ENCODE assay signal across 15 cellular contexts in the genomic region with DNA sequence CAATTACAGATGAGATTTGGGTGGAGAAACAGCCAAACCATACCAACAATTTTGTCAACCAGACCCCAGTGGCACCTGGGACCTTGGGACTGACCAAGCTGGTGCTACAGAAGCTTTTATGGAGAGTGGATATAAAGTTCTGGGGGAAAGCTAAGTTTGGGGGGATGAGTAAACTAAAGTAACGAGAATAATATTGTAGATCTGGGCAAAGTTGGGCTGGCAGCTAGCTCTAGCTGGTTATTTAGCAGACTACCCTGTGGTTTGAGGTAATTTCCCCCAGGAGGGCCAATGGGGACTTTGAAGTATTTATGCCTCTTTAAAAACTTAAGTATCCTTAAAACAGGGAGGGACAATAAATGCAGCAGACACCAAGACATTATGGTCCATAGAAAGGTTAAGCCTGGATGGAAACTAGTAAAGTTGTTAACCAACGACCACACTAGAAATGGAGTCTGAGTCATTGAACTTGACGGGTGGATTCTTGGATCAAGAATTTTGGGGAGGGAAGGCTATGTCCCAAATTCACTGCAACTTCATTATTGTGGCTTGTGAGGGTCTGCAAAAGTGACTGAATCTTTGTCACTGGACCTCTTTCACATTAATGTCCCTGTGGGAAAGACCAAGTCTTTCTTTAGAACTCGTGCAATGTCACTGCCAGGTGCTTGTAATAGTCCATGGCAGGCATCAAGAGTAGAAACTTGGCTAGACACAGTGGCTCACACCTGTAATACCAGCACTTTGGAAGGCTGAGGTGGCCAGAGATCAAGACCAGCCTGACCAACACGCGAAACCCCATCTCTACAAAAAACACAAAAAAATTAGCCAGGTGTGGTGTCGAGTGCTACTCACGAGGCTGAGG. TPM values are rescaled to one million over a fixed set of nuclear protein-coding genes. Genes with fewer than 3 reads are reported as not detected.
DNase-seq lines count a peak whose midpoint lies in the region; ATAC-seq, FAIRE-seq and TF ChIP-seq lines count a peak whose summit lies in the region.
"Had no signal": no experiment of that assay in that cellular context is flagged by ENCODE, and none has a peak within 500 bp of the region (broad histone marks: within the 10 kb centered on the region; RNA-seq: fewer than 3 reads in every experiment).

No MANE protein-coding gene starts in this region.

- H3K27me3 ChIP-seq in HepG2 (ENCODE audit: control insufficient read depth in 1 of 2, insufficient read depth in 2 of 2, low read length in 2 of 2), result no peaks in the 10 kb centered on the region
- H3K27me3 ChIP-seq: BE2C, testis had no signal

- peaks cover 66% of the 10 kb centered on the region for H3K36me3 Mint-ChIP-seq in stimulated activated naive CD8-positive, alpha-beta T cell treated with anti-CD3 and anti-CD28 coated beads, Interleukin-15, Interleukin-2, amounts not matched to agents 100 ng/mL and 50 ng/mL, for 24 hours (ENCODE audit: low read depth)

- no peak overlapping the region for H3K4me2 ChIP-seq in HepG2 (ENCODE audit: low read depth, low read length)

- peaks cover 31% of the 10 kb centered on the region for H3K4me1 Mint-ChIP-seq in stimulated activated naive CD8-positive, alpha-beta T cell treated with anti-CD3 and anti-CD28 coated beads, Interleukin-15, Interleukin-2, amounts not matched to agents 100 ng/mL and 50 ng/mL, for 24 hours (ENCODE audit: low read depth)
- H3K4me1 Mint-ChIP-seq in stimulated activated naive CD8-positive, alpha-beta T cell treated with anti-CD3 and anti-CD28 coated beads, Interleukin-15, amount 100 ng/mL, for 72 hours, result peaks cover 39% of the 10 kb centered on the region

- no TSS peak for BruUV-seq in HepG2 (replicated peaks; lab: Mats Ljungman, UMichigan)

- H3K27me3 Mint-ChIP-seq in stimulated activated naive CD8-positive, alpha-beta T cell treated with anti-CD3 and anti-CD28 coated beads, Interleukin-15, Interleukin-2, amounts not matched to agents 100 ng/mL and 50 ng/mL, for 24 hours, result no peaks in the 10 kb centered on the region
- H3K27me3 Mint-ChIP-seq in stimulated activated naive CD8-positive, alpha-beta T cell treated with anti-CD3 and anti-CD28 coated beads, Interleukin-15, amount 100 ng/mL, for 72 hours, result no peaks in the 10 kb centered on the region

- H3K9me3 ChIP-seq in SK-N-MC (ENCODE audit: low read depth, low read length), result no peaks in the 10 kb centered on the region
- no peaks in the 10 kb centered on the region for H3K9me3 ChIP-seq in HepG2 (ENCODE audit: low read length)
- H3K9me3 ChIP-seq: BE2C, prostate gland, testis had no signal

- CTCF ChIA-PET in HepG2 (lab: Yijun Ruan, JAX; ENCODE audit: low intra/inter-chr PET ratio, low total read pairs), result no interaction called here

- FAIRE-seq in HepG2 (lab: Jason Lieb, UNC), result no peak

- TF ChIP-seq CTCF in HepG2 (CRISPR knock-in tag; IDR thresholded peaks at IDR 0.05), result no peak

- peak overlapping the region; percentile 50; the same call in 1 of the 2 replicates for H3K27ac ChIP-seq in SK-N-MC
- no peak overlapping the region for H3K27ac ChIP-seq in HepG2 (ENCODE audit: extremely low read length, insufficient read depth, low read length)
- H3K27ac ChIP-seq: prostate gland, testis had no signal

- no peak for ATAC-seq in stimulated activated naive CD8-positive, alpha-beta T cell treated with anti-CD3 and anti-CD28 coated beads, Interleukin-15, amount 100 ng/mL, for 72 hours
- peak; percentile 3 for ATAC-seq in HepG2
- no peak for ATAC-seq in GM18520 (IDR thresholded peaks at IDR 0.05; ENCODE audit: unreplicated experiment)

- in situ Hi-C loops in HepG2 (cut with HindIII; ENCODE audit: extremely low pct_ligation_motif_present, low pct_unique_long_range_greater_than_20kb), result no loop called here

- H3K4me3 Mint-ChIP-seq in stimulated activated naive CD8-positive, alpha-beta T cell treated with anti-CD3 and anti-CD28 coated beads, Interleukin-15, Interleukin-2, amounts not matched to agents 100 ng/mL and 50 ng/mL, for 24 hours, result peak overlapping the region; percentile 4
- H3K4me3 Mint-ChIP-seq in stimulated activated naive CD8-positive, alpha-beta T cell treated with anti-CD3 and anti-CD28 coated beads, Interleukin-15, amount 100 ng/mL, for 72 hours, result no peak overlapping the region

- H3K36me3 ChIP-seq in SK-N-MC (ENCODE audit: insufficient read depth, low read length) (peaks cover 58% of the 10 kb centered on the region), HepG2 (replicated peaks in 1 of 2; ENCODE audit: control insufficient read depth in 1 of 2, insufficient read depth in 2 of 2, low read length in 2 of 2) (peaks cover 4 to 25% of the 10 kb centered on the region in 2 experiments; a peak in 4 of 5 replicates)

- H4K20me1 ChIP-seq in HepG2 (ENCODE audit: insufficient read depth, low read length), result peaks cover 20% of the 10 kb centered on the region

- POLR2A ChIA-PET in HepG2 (lab: Yijun Ruan, JAX), result interaction anchor here (0.5 to 2.0 kb wide), 2 partner anchors 12 to 352 kb away, joined by 4 to 11 read pairs; no protein-coding TSS in a partner anchor

- no peaks in the 10 kb centered on the region for H3K79me2 ChIP-seq in HepG2 (ENCODE audit: insufficient read depth, low read length)

- no peak for DNase-seq in stimulated activated naive CD8-positive, alpha-beta T cell treated with anti-CD3 and anti-CD28 coated beads, Interleukin-15, amount 100 ng/mL, for 72 hours
- DNase-seq in SK-N-MC (ENCODE audit: low read depth, low spot score) (no peak), HepG2 (ENCODE audit: low spot score) (no peak), HUDEP-2 (lab: John Stamatoyannopoulos, UW; ENCODE audit: unreplicated experiment in 76 of 76) (no peak), midbrain (lab: John Stamatoyannopoulos, UW) (no peak)
- DNase-seq in stimulated activated CD8-positive, alpha-beta memory T cell treated with anti-CD3 and anti-CD28 coated beads, Interleukin-4, amount 100 ng/mL, for 48 hours, result no peak
- DNase-seq: BE2C, testis had no signal

- WGBS in HepG2 (ENCODE audit: low lambda C conversion rate), result 98% methylated on average over 8 of the region's 8 CpGs

- H3K4me3 ChIP-seq in SK-N-MC (no peak overlapping the region), HepG2 (replicated peaks in 1 of 3; ENCODE audit: insufficient read depth in 1 of 3, low read depth in 2 of 3, low read length in 3 of 3) (no peak overlapping the region)
- H3K4me3 ChIP-seq: prostate gland, testis had no signal

- TF ChIP-seq POLR2A in HepG2 (IDR thresholded peaks at IDR 0.05; ENCODE audit: insufficient read depth in 1 of 2, low read depth in 2 of 2, low read length in 2 of 2), result peak in 1 of 2 experiments; percentile 2; a peak in 1 of 4 replicates

- no peak for TF ChIP-seq EP300 in HepG2 (IDR thresholded peaks at IDR 0.05; ENCODE audit: low read depth in 2 of 2, low read length in 2 of 2)
- no peak for TF ChIP-seq EP300 in HepG2 (CRISPR knock-in tag; IDR thresholded peaks at IDR 0.05; ENCODE audit: borderline replicate concordance)

- TF ChIP-seq RAD21 in HepG2 (CRISPR knock-in tag; IDR thresholded peaks at IDR 0.05), result no peak

- no peak overlapping the region for H3K9ac ChIP-seq in SK-N-MC (ENCODE audit: insufficient read length)
- H3K9ac ChIP-seq in HepG2 (ENCODE audit: insufficient read depth, low read depth, low read length), result no peak overlapping the region

- intact Hi-C loops in HepG2 (cut with micrococcal nuclease; ENCODE audit: unreplicated experiment), result no loop called here

- H3K4me1 ChIP-seq in HepG2 (ENCODE audit: insufficient read depth, low read length), result peaks cover 72% of the 10 kb centered on the region
- H3K4me1 ChIP-seq: BE2C, prostate gland, testis had no signal

- no peaks in the 10 kb centered on the region for H3K9me3 Mint-ChIP-seq in stimulated activated naive CD8-positive, alpha-beta T cell treated with anti-CD3 and anti-CD28 coated beads, Interleukin-15, Interleukin-2, amounts not matched to agents 100 ng/mL and 50 ng/mL, for 24 hours
- H3K9me3 Mint-ChIP-seq in stimulated activated naive CD8-positive, alpha-beta T cell treated with anti-CD3 and anti-CD28 coated beads, Interleukin-15, amount 100 ng/mL, for 72 hours, result no peaks in the 10 kb centered on the region

- peak overlapping the region; percentile 43 for H3K27ac Mint-ChIP-seq in stimulated activated naive CD8-positive, alpha-beta T cell treated with anti-CD3 and anti-CD28 coated beads, Interleukin-15, Interleukin-2, amounts not matched to agents 100 ng/mL and 50 ng/mL, for 24 hours
- peak overlapping the region in 1 of 2 donors; percentile 38 for H3K27ac Mint-ChIP-seq in stimulated activated naive CD8-positive, alpha-beta T cell treated with anti-CD3 and anti-CD28 coated beads, Interleukin-15, amount 100 ng/mL, for 72 hours

- H2AFZ ChIP-seq in HepG2 (ENCODE audit: low read length), result no peak overlapping the region

TF ChIP-seq in HepG2, 621 proteins besides CTCF, POLR2A, EP300 and RAD21 (continues in another document):
- TF ChIP-seq, protein P1, sequence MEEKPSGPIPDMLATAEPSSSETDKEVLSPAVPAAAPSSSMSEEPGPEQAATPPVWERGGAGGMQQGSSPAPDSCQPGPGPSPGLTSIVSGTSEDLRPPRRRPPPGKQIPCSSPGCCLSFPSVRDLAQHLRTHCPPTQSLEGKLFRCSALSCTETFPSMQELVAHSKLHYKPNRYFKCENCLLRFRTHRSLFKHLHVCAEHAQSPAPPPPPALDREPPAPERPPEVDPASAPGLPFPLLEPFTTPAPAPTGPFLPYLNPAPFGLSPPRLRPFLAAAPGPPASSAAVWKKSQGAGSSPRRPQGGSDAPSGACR (CRISPR knock-in tag; IDR thresholded peaks at IDR 0.05), result 0 out of 2 replicates have a peak, but pooled peaks have one; percentile 53

RNA-seq across cellular contexts. Expression of a gene that starts 48.5 kb away (rescaled TPM):
- not detected in 2 replicates for total RNA-seq in HepG2 (2016; rRNA removed; fragmentation: Illumina TruSeq; extraction: Trizol)
- total RNA-seq in HepG2 (2016; cell fraction: cytosol; rRNA removed; fragmentation: Illumina TruSeq; extraction: Trizol; ENCODE audit: low read depth), result not detected in 2 replicates
- total RNA-seq in HepG2 (2016; cell fraction: insoluble cytoplasmic fraction; rRNA removed; fragmentation: Illumina TruSeq; extraction: Trizol), result not detected in 2 replicates
- not detected in 2 replicates for total RNA-seq in HepG2 (2016; cell fraction: membrane; rRNA removed; fragmentation: Illumina TruSeq; extraction: Trizol)
- not detected in 2 replicates for total RNA-seq in HepG2 (2016; cell fraction: nucleus; rRNA removed; fragmentation: Illumina TruSeq; extraction: Trizol)
- polyA plus RNA-seq in HepG2 (2011; rRNA removed), result not detected in 2 replicates
- not detected in 2 replicates for polyA plus RNA-seq in HepG2 (2011; cell fraction: cytosol; rRNA removed)
- not detected in 2 replicates for polyA plus RNA-seq in HepG2 (2011; cell fraction: nucleus; rRNA removed)
- not detected in 2 replicates for polyA plus RNA-seq in HepG2 (2012)
- not detected in 2 replicates for polyA plus RNA-seq in HepG2 (2016; cell fraction: cytosol; fragmentation: Illumina TruSeq; extraction: Trizol; ENCODE audit: low read depth)
- polyA plus RNA-seq in HepG2 (2016; cell fraction: insoluble cytoplasmic fraction; fragmentation: Illumina TruSeq; extraction: Trizol; ENCODE audit: low read depth), result not detected in 2 replicates
- not detected in 2 replicates for polyA plus RNA-seq in HepG2 (2016; cell fraction: membrane; fragmentation: Illumina TruSeq; extraction: Trizol; ENCODE audit: low read depth)
- not detected in 2 replicates for polyA plus RNA-seq in HepG2 (2016; cell fraction: nucleus; fragmentation: Illumina TruSeq; extraction: Trizol; ENCODE audit: insufficient read depth, low read depth)
- polyA minus RNA-seq in HepG2 (2011; rRNA and poly(A)+ RNA removed; ENCODE audit: low replicate concordance), result not detected in 2 replicates
- not detected in 2 replicates for polyA minus RNA-seq in HepG2 (2011; cell fraction: cytosol; rRNA and poly(A)+ RNA removed)
- not detected in 2 replicates for polyA minus RNA-seq in HepG2 (2011; cell fraction: nucleus; rRNA and poly(A)+ RNA removed)
- total RNA-seq: epithelial cell of proximal tubule, glomerular endothelial cell, HT-29, mucosa of gallbladder, prostate gland had no signal
